8 cellular contexts compared by ENCODE assay signal in the genomic region with DNA sequence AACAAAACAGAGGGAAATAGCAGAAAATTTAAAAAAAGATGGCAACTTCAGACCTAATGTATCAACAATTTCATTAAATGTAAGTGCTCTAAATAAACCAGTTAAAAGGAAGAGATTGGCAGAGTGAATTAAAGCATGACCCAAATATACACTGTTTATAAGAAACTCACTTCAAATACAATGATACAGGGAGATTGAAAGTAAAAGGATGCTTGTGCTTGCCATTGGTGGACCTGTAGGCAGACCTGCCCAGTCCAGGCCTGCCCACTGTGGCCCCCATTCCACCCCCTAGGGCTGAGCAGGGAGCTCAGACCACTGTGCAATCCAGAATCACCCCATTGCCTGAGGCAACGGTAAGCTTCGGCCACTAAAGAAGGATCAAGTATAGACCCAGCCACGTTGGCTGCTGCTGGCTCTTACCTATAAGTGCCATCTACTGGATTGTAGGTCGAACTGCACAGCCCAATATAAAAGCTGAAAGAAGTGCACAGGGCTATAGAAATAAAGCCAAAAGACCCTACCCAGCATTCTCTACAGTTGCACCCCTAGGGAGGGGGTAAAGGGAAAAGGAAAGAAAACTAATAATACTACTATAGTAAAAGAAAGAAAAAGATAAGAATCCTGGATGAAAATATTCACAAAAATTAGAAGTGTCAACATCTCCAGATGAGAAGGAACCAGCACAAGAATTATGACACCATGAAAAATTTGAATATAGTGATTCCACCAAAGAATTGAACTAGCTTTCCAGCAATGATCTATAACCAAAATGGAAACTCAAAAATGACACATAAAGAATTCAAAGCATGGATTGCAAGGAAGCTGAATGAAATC. TPM values are rescaled to one million over a fixed set of nuclear protein-coding genes. Genes with fewer than 3 reads are reported as not detected.
A peak's percentile ranks its signal among the peaks of the same experiment; 100 is the strongest.
DNase-seq lines count a peak whose midpoint lies in the region; ATAC-seq and TF ChIP-seq lines count a peak whose summit lies in the region.

No MANE protein-coding gene starts in this region.

- TF ChIP-seq POLR2A in thyroid gland (IDR thresholded peaks at IDR 0.05), result no peak

- H3K36me3 Mint-ChIP-seq in mesothelial cell of epicardium, result peaks cover 4% of the 10 kb centered on the region

- intact Hi-C loops in thyroid gland (cut with DNase I), result no loop called here

- peak; percentile 89 for ATAC-seq in GM19324 (IDR thresholded peaks at IDR 0.05; ENCODE audit: low FRiP score, unreplicated experiment)
- ATAC-seq in HG03196 (IDR thresholded peaks at IDR 0.05; ENCODE audit: unreplicated experiment), result peak; percentile 81

- H3K4me1 Mint-ChIP-seq in mesothelial cell of epicardium, result no peaks in the 10 kb centered on the region

- DNase-seq in COLO668 (lab: John Stamatoyannopoulos, UW; ENCODE audit: unreplicated experiment) (peak; percentile 68), NCI-H2196 treated with DMSO at 0.1 percent for 48 hours (lab: John Stamatoyannopoulos, UW; ENCODE audit: unreplicated experiment) (peak; percentile 31), mesothelial cell of epicardium (ENCODE audit: low spot score in 2 of 2, unreplicated experiment in 2 of 2) (no peak), thyroid gland (peak; percentile 53 to 54)
- DNase-seq in effector CD4-positive, alpha-beta T cell, result peak; percentile 24

- H3K27me3 Mint-ChIP-seq in mesothelial cell of epicardium (ENCODE audit: low read depth), result peaks cover 33% of the 10 kb centered on the region

- H3K4me3 Mint-ChIP-seq in mesothelial cell of epicardium, result no peak overlapping the region

- no peaks in the 10 kb centered on the region for H3K36me3 ChIP-seq in thyroid gland

- 0 to 5% methylated on average over 4 of the region's 4 CpGs for WGBS in thyroid gland, 2 donors

- no peaks in the 10 kb centered on the region for H3K9me3 ChIP-seq in thyroid gland

- no peaks in the 10 kb centered on the region for H3K27me3 ChIP-seq in thyroid gland

- H3K4me1 ChIP-seq in thyroid gland, result no peaks in the 10 kb centered on the region

- H3K27ac Mint-ChIP-seq in mesothelial cell of epicardium, result no peak overlapping the region

- H3K27ac ChIP-seq in thyroid gland, result no peak overlapping the region

- TF ChIP-seq CTCF in WI38 (IDR thresholded peaks at IDR 0.05; ENCODE audit: low read depth, low read length) (peak; percentile 79), mesothelial cell of epicardium (IDR thresholded peaks at IDR 0.05; ENCODE audit: unreplicated experiment) (peak; percentile 32), thyroid gland (IDR thresholded peaks at IDR 0.05) (peak in 5 of 6 experiments; percentile 37 to 84 (median 77))

- H3K4me3 ChIP-seq in WI38 (ENCODE audit: low read depth, low read length), result no peak overlapping the region
- H3K4me3 ChIP-seq in thyroid gland (replicated peaks in 1 of 3), result no peak overlapping the region

- H3K9me3 Mint-ChIP-seq in mesothelial cell of epicardium, result peaks cover 37% of the 10 kb centered on the region

RNA-seq across cellular contexts. Expression of gene PSMB1, which starts 36.1 kb away (rescaled TPM):
- total RNA-seq in mesothelial cell of epicardium (137 to 142 TPM (median 140 TPM) in 3 replicates), thyroid gland (100 to 1,000 TPM; 227 to 320 (median 275) TPM)

RNA-seq across cellular contexts. Expression of gene TBP, which starts 37.2 kb away (rescaled TPM):
- 20.9 to 24.1 TPM (median 23.5 TPM) in 3 replicates for total RNA-seq in mesothelial cell of epicardium
- total RNA-seq in thyroid gland, result 10 to 100 TPM; 16.4 to 23.0 (median 19.1) TPM

Comparison
In these comparisons a context has a peak if more than half of its experiments do, and no peak if none do; other contexts are left out.
1. DNase-seq: peak in COLO668 (single experiment), NCI-H2196 treated with DMSO at 0.1 percent for 48 hours (single experiment), effector CD4-positive, alpha-beta T cell (single experiment) and thyroid gland (2 of 2); none in mesothelial cell of epicardium (0 of 2).
2. Peak in every context shown above with its lines, with median percentiles within 50 percentile points of each other: CTCF ChIP-seq.